Comparison of ENCODE assay signal across 1 cellular context in genomic region chr1:205973377-205974232, GRCh38.
TF ChIP-seq lines count a peak whose summit lies in the region.

No MANE protein-coding gene starts in this region.

TF ChIP-seq in IMR-90, 13 proteins besides CTCF, POLR2A, EP300 and RAD21:
- TF ChIP-seq RFX5 (IDR thresholded peaks at IDR 0.05; ENCODE audit: low read depth, low read length) (no peak), SMC3 (IDR thresholded peaks at IDR 0.05; ENCODE audit: low read depth, low read length) (no peak), NFE2L2 (IDR thresholded peaks at IDR 0.05; ENCODE audit: low read depth, low read length) (no peak), CEBPB (IDR thresholded peaks at IDR 0.05; ENCODE audit: low read depth, low read length) (no peak), MXI1 (IDR thresholded peaks at IDR 0.05; ENCODE audit: borderline replicate concordance, low read depth, low read length) (no peak), BHLHE40 (IDR thresholded peaks at IDR 0.05; ENCODE audit: low read depth, low read length) (no peak), MAFK (IDR thresholded peaks at IDR 0.05; ENCODE audit: low read depth, low read length) (no peak), RCOR1 (IDR thresholded peaks at IDR 0.05; ENCODE audit: insufficient replicate concordance, low read length) (no peak), USF2 (IDR thresholded peaks at IDR 0.05; ENCODE audit: low read depth, low read length) (no peak), FOS (IDR thresholded peaks at IDR 0.05; ENCODE audit: low read depth, low read length) (no peak), CHD1 (IDR thresholded peaks at IDR 0.05; ENCODE audit: low read depth, low read length) (no peak), MAZ (IDR thresholded peaks at IDR 0.05; ENCODE audit: borderline replicate concordance, low read depth, low read length) (no peak), ELK1 (IDR thresholded peaks at IDR 0.05; ENCODE audit: borderline replicate concordance, low read depth, low read length) (no peak)
